Comparison of ENCODE assay signal across 8 cellular contexts in genomic region chr2:62196278-62196901, GRCh38. TPM values are rescaled to one million over a fixed set of nuclear protein-coding genes. Genes with fewer than 3 reads are reported as not detected.
DNase-seq lines count a peak whose midpoint lies in the region; ATAC-seq and TF ChIP-seq lines count a peak whose summit lies in the region.

No MANE protein-coding gene starts in this region.

- peaks cover 9% of the 10 kb centered on the region for H3K36me3 Mint-ChIP-seq in activated naive CD4-positive, alpha-beta T cell treated with anti-CD3 and anti-CD28 coated beads for 36 hours (ENCODE audit: low read depth)

- peaks cover 0 to 52% (median 40%) of the 10 kb centered on the region in 12 donors for H3K4me1 ChIP-seq in heart left ventricle
- H3K4me1 ChIP-seq in psoas muscle: peaks cover 13% of the 10 kb centered on the region

- H3K27ac Mint-ChIP-seq in activated naive CD4-positive, alpha-beta T cell treated with anti-CD3 and anti-CD28 coated beads for 36 hours: peak overlapping the region; percentile 91

- no peaks in the 10 kb centered on the region for H3K9me3 Mint-ChIP-seq in activated naive CD4-positive, alpha-beta T cell treated with anti-CD3 and anti-CD28 coated beads for 36 hours

- H3K27me3 ChIP-seq in heart left ventricle (no peaks in the 10 kb centered on the region), psoas muscle (ENCODE audit: insufficient read depth in 3 of 3, low read length in 2 of 3) (no peaks in the 10 kb centered on the region)

- TF ChIP-seq CTCF in heart left ventricle (IDR thresholded peaks at IDR 0.05): no peak
- no peak for TF ChIP-seq CTCF in psoas muscle (IDR thresholded peaks at IDR 0.05)

- intact Hi-C loops in activated naive CD4-positive, alpha-beta T cell treated with anti-CD3 and anti-CD28 coated beads for 36 hours (cut with micrococcal nuclease): loop anchor here (1.0 to 10.0 kb wide), 8 partner anchors 308 to 1948 kb away; partner anchors contain the start of genes CCT4, EHBP1, PELI1 and REL
- intact Hi-C loops in heart left ventricle (cut with DNase I) (loop anchor here (2.0 to 10.0 kb wide), 15 partner anchors 108 to 282 kb away; no protein-coding TSS in a partner anchor), psoas muscle (cut with DNase I) (loop anchor here (10.0 kb wide), 3 partner anchors 98 to 282 kb away; no protein-coding TSS in a partner anchor)

- peak overlapping the region; percentile 88 for H3K4me3 Mint-ChIP-seq in activated naive CD4-positive, alpha-beta T cell treated with anti-CD3 and anti-CD28 coated beads for 36 hours

- ATAC-seq in HG03025 (IDR thresholded peaks at IDR 0.05; ENCODE audit: low FRiP score, unreplicated experiment): peak; percentile 25
- ATAC-seq in heart left ventricle: peak; percentile 33 to 72 (median 49)
- ATAC-seq in psoas muscle: peak; percentile 57 to 72 (median 70)

- peak; percentile 51 for DNase-seq in NCI-H1092 treated with DMSO at 0.1 percent for 48 hours (lab: John Stamatoyannopoulos, UW)
- no peak for DNase-seq in NCI-H1092 (lab: John Stamatoyannopoulos, UW)
- DNase-seq in RKO (ENCODE audit: low spot score): peak; percentile 38
- peak; percentile 65 for DNase-seq in activated naive CD4-positive, alpha-beta T cell treated with anti-CD3 and anti-CD28 coated beads for 36 hours
- DNase-seq in heart left ventricle: peak in 4 of 5 donors; percentile 56 to 70 (median 62)
- DNase-seq in psoas muscle: peak; percentile 39 to 72
- no peak for DNase-seq in middle frontal gyrus (ENCODE audit: extremely low spot score, low spot score)

- H3K4me3 ChIP-seq in heart left ventricle (peak overlapping the region; percentile 86 to 99 (median 94)), psoas muscle (peak overlapping the region; percentile 98)

- H3K27me3 Mint-ChIP-seq in activated naive CD4-positive, alpha-beta T cell treated with anti-CD3 and anti-CD28 coated beads for 36 hours (ENCODE audit: low read depth): peaks cover 2% of the 10 kb centered on the region

- CTCF ChIA-PET in activated naive CD4-positive, alpha-beta T cell treated with anti-CD3 and anti-CD28 coated beads for 36 hours (lab: Charles Lee): interaction anchor here (1.3 kb wide), 1 partner anchor 217 kb away, joined by 5 read pairs; no protein-coding TSS in a partner anchor

- H3K4me1 Mint-ChIP-seq in activated naive CD4-positive, alpha-beta T cell treated with anti-CD3 and anti-CD28 coated beads for 36 hours (ENCODE audit: low read depth): peaks cover 29% of the 10 kb centered on the region

- TF ChIP-seq POLR2A in heart left ventricle (IDR thresholded peaks at IDR 0.05): no peak

- H3K36me3 ChIP-seq in heart left ventricle (no peaks in the 10 kb centered on the region), psoas muscle (ENCODE audit: insufficient read depth in 1 of 2, low read depth in 1 of 2) (no peaks in the 10 kb centered on the region)

- H3K27ac ChIP-seq in heart left ventricle (peak overlapping the region; percentile 91 to 98 (median 96)), psoas muscle (peak overlapping the region; percentile 80)

- H3K9me3 ChIP-seq in heart left ventricle: no peaks in the 10 kb centered on the region
- no peaks in the 10 kb centered on the region for H3K9me3 ChIP-seq in psoas muscle

- 0 to 1% (median 1%) methylated on average over 15 to 63 of the region's 63 CpGs for WGBS in heart left ventricle, 4 donors
- 1 to 2% (median 1%) methylated on average over 37 to 62 of the region's 63 CpGs for WGBS in psoas muscle, 3 donors

RNA-seq across cellular contexts. Expression of gene B3GNT2, which starts 0.5 kb away (rescaled TPM):
- total RNA-seq in activated naive CD4-positive, alpha-beta T cell treated with anti-CD3 and anti-CD28 coated beads for 36 hours: 10 to 100 TPM; 31.2 to 33.0 TPM
- total RNA-seq in heart left ventricle (10 to 100 TPM; 13.8 to 26.5 (median 20.8) TPM), psoas muscle (1 to 10 TPM; 2.6 to 3.2 (median 2.9) TPM)
- polyA plus RNA-seq in heart left ventricle (10 to 100 TPM in 1 of 2 donors, 1 to 10 TPM in 1; 8.6 to 18.4 TPM), psoas muscle (1 to 10 TPM; 2.3 to 2.9 (median 2.6) TPM)

Comparison
In these comparisons a context has a peak if more than half of its experiments do, and no peak if none do; other contexts are left out.
1. DNase-seq: peak in NCI-H1092 treated with DMSO at 0.1 percent for 48 hours (single experiment), RKO (single experiment), activated naive CD4-positive, alpha-beta T cell treated with anti-CD3 and anti-CD28 coated beads for 36 hours (single experiment), heart left ventricle (4 of 5) and psoas muscle (2 of 2); none in NCI-H1092 (single experiment) and middle frontal gyrus (single experiment).
2. Peak in every context shown above with its lines, with median percentiles within 50 percentile points of each other: ATAC-seq.